ENCODE assay signal across 14 cellular contexts in genomic region chr1:88488277-88488676, GRCh38.
"Had no signal": no experiment of that assay in that cellular context is flagged by ENCODE, and none has a peak within 500 bp of the region (broad histone marks: within the 10 kb centered on the region; RNA-seq: fewer than 3 reads in every experiment).

No MANE protein-coding gene starts in this region.

- ATAC-seq: activated T-helper 17 cell treated with anti-CD3 and anti-CD28 coated beads, Interleukin-2, amount 50 U/mL, for 72 hours; mucosa of descending colon; naive thymus-derived CD4-positive, alpha-beta T cell; pancreas; sciatic nerve had no signal

- H3K27me3 ChIP-seq: pancreas had no signal

- FAIRE-seq: astrocyte, pancreas had no signal

- H3K4me3 ChIP-seq: left ventricle myocardium inferior, mucosa of descending colon, pancreas had no signal

- H3K9me3 ChIP-seq: left ventricle myocardium inferior, mucosa of descending colon, pancreas had no signal

- H3K27ac ChIP-seq: left ventricle myocardium inferior, pancreas, VCaP had no signal

- DNase-seq: activated CD4-positive, alpha-beta T cell treated with anti-CD3 and anti-CD28 coated beads for 1 hour; activated CD4-positive, alpha-beta T cell treated with anti-CD3 and anti-CD28 coated beads, Interleukin-2, amount 50 U/mL, for 4 hours; activated naive CD4-positive, alpha-beta T cell treated with anti-CD3 and anti-CD28 coated beads, Interleukin-2, amount 50 U/mL, for 16 hours; dermis blood vessel endothelial cell; hypothalamus; left ventricle myocardium inferior; mucosa of descending colon; naive thymus-derived CD4-positive, alpha-beta T cell; pancreas; stimulated activated CD4-positive, alpha-beta T cell treated with anti-CD3 and anti-CD28 coated beads, Interleukin-2, amount 100 ng/mL, for 24 hours had no signal

- H3K36me3 ChIP-seq: left ventricle myocardium inferior, pancreas had no signal

- H3K4me1 ChIP-seq: left ventricle myocardium inferior, pancreas had no signal
